7 cellular contexts compared by ENCODE assay signal in genomic region chr3:191328383-191328962, GRCh38. TPM values are rescaled to one million over a fixed set of nuclear protein-coding genes. Genes with fewer than 3 reads are reported as not detected.
DNase-seq lines count a peak whose midpoint lies in the region; ATAC-seq and TF ChIP-seq lines count a peak whose summit lies in the region.

No MANE protein-coding gene starts in this region.

- no peak overlapping the region for H3K27ac ChIP-seq in H9 (ENCODE audit: insufficient read length, low read depth, low read length)
- peak overlapping the region; percentile 58 for H3K27ac ChIP-seq in foreskin keratinocyte
- H3K27ac ChIP-seq in sigmoid colon: peak overlapping the region; percentile 92 to 96 (median 92)

- H3K36me3 Mint-ChIP-seq in H9 (ENCODE audit: insufficient read depth in 1 of 3, low read depth in 3 of 3): no peaks in the 10 kb centered on the region; a peak in 1 of 7 replicates
- H3K36me3 Mint-ChIP-seq in T-helper 2 cell treated with Interferon-gamma antibody and Interleukin-4, amounts not matched to agents 5 μg/mL and 100 μg/mL, for 36 hours (ENCODE audit: low read depth): no peaks in the 10 kb centered on the region

- DNase-seq in H9 (no peak), foreskin keratinocyte (no peak), sigmoid colon (no peak), islet precursor cell (no peak)
- no peak for DNase-seq in T-helper 2 cell treated with Interferon-gamma antibody and Interleukin-4, amounts not matched to agents 5 μg/mL and 100 μg/mL, for 36 hours (ENCODE audit: low spot score)

- TF ChIP-seq POLR2A in sigmoid colon (IDR thresholded peaks at IDR 0.05): no peak

- peaks cover 26 to 35% of the 10 kb centered on the region in 2 experiments for H3K4me1 Mint-ChIP-seq in H9
- H3K4me1 Mint-ChIP-seq in T-helper 2 cell treated with Interferon-gamma antibody and Interleukin-4, amounts not matched to agents 5 μg/mL and 100 μg/mL, for 36 hours (ENCODE audit: low read depth): peaks cover 17% of the 10 kb centered on the region

- peaks cover 6% of the 10 kb centered on the region for H3K4me1 ChIP-seq in H9 (ENCODE audit: insufficient read depth, low read length)
- H3K4me1 ChIP-seq in foreskin keratinocyte: peaks cover 5% of the 10 kb centered on the region
- H3K4me1 ChIP-seq in sigmoid colon: peaks cover 0 to 42% (median 28%) of the 10 kb centered on the region in 4 donors

- ATAC-seq in foreskin keratinocyte (peak; percentile 36), HG03097 (IDR thresholded peaks at IDR 0.05; ENCODE audit: low FRiP score, unreplicated experiment) (no peak), GM21737 (IDR thresholded peaks at IDR 0.05; ENCODE audit: unreplicated experiment) (no peak)

- H3K23ac ChIP-seq in H9 (ENCODE audit: insufficient read length, low read depth, low read length): no peak overlapping the region

- no peak overlapping the region for H4K91ac ChIP-seq in H9 (ENCODE audit: insufficient read length, low read depth, low read length)

- no peak overlapping the region for H3K56ac ChIP-seq in H9 (ENCODE audit: insufficient read length, low read depth, low read length)

- no peak overlapping the region for H2BK12ac ChIP-seq in H9 (ENCODE audit: insufficient read length, low read depth, low read length)

- TF ChIP-seq EP300 in sigmoid colon (IDR thresholded peaks at IDR 0.05): no peak

- H3K18ac ChIP-seq in H9 (ENCODE audit: insufficient read length, low read depth, low read length): no peak overlapping the region

- H3K4ac ChIP-seq in H9 (ENCODE audit: low read depth, low read length): no peak overlapping the region

- H3K27me3 ChIP-seq in H9 (ENCODE audit: insufficient read depth, low read length) (peaks cover 11% of the 10 kb centered on the region; the same call in 1 of the 2 replicates), foreskin keratinocyte (no peaks in the 10 kb centered on the region), sigmoid colon (no peaks in the 10 kb centered on the region)

- no peaks in the 10 kb centered on the region for H3K79me2 ChIP-seq in H9 (ENCODE audit: insufficient read depth, low read length)

- H3K79me1 ChIP-seq in H9 (ENCODE audit: insufficient read depth, low read depth, low read length, poor library complexity, severe bottlenecking): no peaks in the 10 kb centered on the region

- H4K20me1 ChIP-seq in H9 (ENCODE audit: control insufficient read depth, insufficient read depth, insufficient read length): no peaks in the 10 kb centered on the region

- intact Hi-C loops in sigmoid colon (cut with DNase I): no loop called here

- no peak overlapping the region for H2BK15ac ChIP-seq in H9 (ENCODE audit: low read depth, low read length)

- TF ChIP-seq CTCF in H9 (conservative IDR thresholded peaks at IDR 0.05): no peak
- TF ChIP-seq CTCF in foreskin keratinocyte (conservative IDR thresholded peaks at IDR 0.05): no peak
- no peak for TF ChIP-seq CTCF in sigmoid colon (IDR thresholded peaks at IDR 0.05)

- WGBS in H9 (ENCODE audit: extremely low coverage, insufficient read length, low lambda C conversion rate): no CpG with 5 or more reads among the region's 9 CpGs
- 53 to 64% methylated on average over 9 of the region's 9 CpGs for WGBS in sigmoid colon, 2 donors

- H3K9ac ChIP-seq in H9 (ENCODE audit: extremely low read depth, insufficient read length, low read length): peak overlapping the region; percentile 30

- no peak overlapping the region for H3K27ac Mint-ChIP-seq in H9
- peak overlapping the region; percentile 74 for H3K27ac Mint-ChIP-seq in T-helper 2 cell treated with Interferon-gamma antibody and Interleukin-4, amounts not matched to agents 5 μg/mL and 100 μg/mL, for 36 hours

- H2AK5ac ChIP-seq in H9 (ENCODE audit: insufficient read length, low read length): no peak overlapping the region

- no peak overlapping the region for H2AFZ ChIP-seq in H9 (ENCODE audit: low read length)

- H4K8ac ChIP-seq in H9 (replicated peaks; ENCODE audit: insufficient read length, low read depth, low read length): no peak overlapping the region

- peak overlapping the region; percentile 63 to 81 for H3K4me3 Mint-ChIP-seq in H9
- peak overlapping the region; percentile 64 for H3K4me3 Mint-ChIP-seq in T-helper 2 cell treated with Interferon-gamma antibody and Interleukin-4, amounts not matched to agents 5 μg/mL and 100 μg/mL, for 36 hours

- H3K23me2 ChIP-seq in H9 (ENCODE audit: insufficient read length, low read depth, low read length, poor library complexity, severe bottlenecking): peaks cover 10% of the 10 kb centered on the region

- no peak overlapping the region for H4K5ac ChIP-seq in H9 (ENCODE audit: insufficient read length, low read depth, low read length)

- no peaks in the 10 kb centered on the region for H3K36me3 ChIP-seq in sigmoid colon

- H3T11ph ChIP-seq in H9 (ENCODE audit: low read length): no peak overlapping the region

- H3K4me3 ChIP-seq in sigmoid colon: peak overlapping the region; percentile 65 to 91 (median 90)

- no peak overlapping the region for H2BK120ac ChIP-seq in H9 (ENCODE audit: low read depth, low read length, poor library complexity, severe bottlenecking)

- no peak overlapping the region for H2BK5ac ChIP-seq in H9 (ENCODE audit: insufficient read length, low read length)

- no peak overlapping the region for H2BK20ac ChIP-seq in H9 (ENCODE audit: low read depth, low read length, poor library complexity, severe bottlenecking)

- no peaks in the 10 kb centered on the region for H3K9me3 Mint-ChIP-seq in H9
- H3K9me3 Mint-ChIP-seq in T-helper 2 cell treated with Interferon-gamma antibody and Interleukin-4, amounts not matched to agents 5 μg/mL and 100 μg/mL, for 36 hours: no peaks in the 10 kb centered on the region

- H3K9me3 ChIP-seq in H9 (ENCODE audit: control insufficient read depth, low read depth, low read length): no peaks in the 10 kb centered on the region
- no peaks in the 10 kb centered on the region for H3K9me3 ChIP-seq in sigmoid colon

- H3K14ac ChIP-seq in H9 (ENCODE audit: insufficient read depth, low read length): no peak overlapping the region

- peaks cover 34% of the 10 kb centered on the region for H3K27me3 Mint-ChIP-seq in H9 (ENCODE audit: low read depth)
- H3K27me3 Mint-ChIP-seq in T-helper 2 cell treated with Interferon-gamma antibody and Interleukin-4, amounts not matched to agents 5 μg/mL and 100 μg/mL, for 36 hours (ENCODE audit: low read depth): peaks cover 23% of the 10 kb centered on the region

- H3K4me2 ChIP-seq in H9 (ENCODE audit: insufficient read depth, insufficient read length, low read length): peak overlapping the region; percentile 69

RNA-seq across cellular contexts. Expression of gene CCDC50, which starts 0.7 kb away (rescaled TPM):
- total RNA-seq in H9 (2021): 20.7 and 21.0 TPM in 2 replicates
- total RNA-seq in foreskin keratinocyte: 49.0 and 56.2 TPM in 2 replicates
- 35.0 and 35.1 TPM in 2 replicates for polyA plus RNA-seq in foreskin keratinocyte
- 100 to 1,000 TPM; 103 to 128 (median 116) TPM for total RNA-seq in sigmoid colon
- polyA plus RNA-seq in sigmoid colon: 10 to 100 TPM; 20.8 to 26.0 (median 21.0) TPM

RNA-seq across cellular contexts. Expression of gene UTS2B, which starts 1.9 kb away (rescaled TPM):
- total RNA-seq in H9 (2021): 0.09 and 0.26 TPM in 2 replicates
- 0.11 TPM in 1 of 2 replicates, not detected in the other for total RNA-seq in foreskin keratinocyte
- 0.03 and 0.07 TPM in 2 replicates for polyA plus RNA-seq in foreskin keratinocyte
- total RNA-seq in sigmoid colon: under 1 TPM in 2 of 4 donors, not detected in 2; 0.28 to 0.71 TPM
- polyA plus RNA-seq in sigmoid colon: under 1 TPM in 1 of 3 donors, not detected in 2; 0.17 TPM
